In the genomic region with DNA sequence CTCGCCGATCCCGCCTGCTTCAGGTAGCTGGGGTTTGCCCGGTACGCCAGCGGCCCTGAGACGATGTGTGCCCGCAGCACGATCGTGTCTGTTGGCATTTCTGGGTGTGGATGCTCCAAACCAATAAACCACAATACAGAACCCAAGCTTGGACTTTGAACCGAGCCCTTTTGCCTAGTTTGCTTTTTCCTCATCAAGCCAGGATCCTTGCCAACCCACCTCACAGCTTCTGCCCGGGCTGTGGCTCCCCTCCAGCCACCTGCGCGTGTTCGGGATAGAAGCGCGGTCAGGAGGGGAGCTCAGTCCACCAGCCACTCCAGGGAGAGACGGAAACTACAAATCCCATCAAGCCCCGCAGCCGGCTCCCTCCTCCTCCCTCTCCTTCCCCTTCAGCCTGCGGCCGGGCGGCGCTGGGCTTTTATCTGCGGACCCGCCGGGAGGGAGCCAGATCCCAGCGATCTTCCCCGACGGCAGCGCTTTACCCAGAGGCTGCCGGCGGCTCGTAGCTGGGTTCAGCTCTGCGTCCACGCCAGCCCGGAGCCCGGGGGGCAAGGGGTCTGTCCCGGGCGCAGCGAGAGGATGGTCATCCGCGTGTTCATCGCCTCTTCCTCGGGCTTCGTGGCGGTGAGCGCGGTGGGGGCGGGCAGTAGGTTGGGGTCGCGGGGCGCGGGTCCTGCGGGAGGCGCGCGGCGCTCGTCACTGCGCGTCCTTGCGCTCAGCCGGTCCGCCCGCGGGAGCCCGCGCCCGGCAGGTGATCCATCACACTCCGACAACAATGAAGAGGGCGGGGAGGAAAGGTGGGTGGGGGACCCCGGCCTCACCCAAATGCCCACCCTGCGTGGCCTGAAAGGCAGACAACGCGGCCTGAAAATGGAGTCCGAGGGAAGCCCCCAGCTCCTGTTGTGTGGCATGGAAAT, we compare ENCODE assay signal across 1 cellular context.
TF ChIP-seq lines count a peak whose summit lies in the region.

Gene SH3BGRL2 (plus strand): TSS at position 447 of the 917 bp plus-strand sequence. CDS start 133 bp downstream, at position 580.

TF ChIP-seq in K562, 482 proteins besides CTCF, POLR2A, EP300 and RAD21 (continued from another document and continues in another):
- TF ChIP-seq, protein P1, sequence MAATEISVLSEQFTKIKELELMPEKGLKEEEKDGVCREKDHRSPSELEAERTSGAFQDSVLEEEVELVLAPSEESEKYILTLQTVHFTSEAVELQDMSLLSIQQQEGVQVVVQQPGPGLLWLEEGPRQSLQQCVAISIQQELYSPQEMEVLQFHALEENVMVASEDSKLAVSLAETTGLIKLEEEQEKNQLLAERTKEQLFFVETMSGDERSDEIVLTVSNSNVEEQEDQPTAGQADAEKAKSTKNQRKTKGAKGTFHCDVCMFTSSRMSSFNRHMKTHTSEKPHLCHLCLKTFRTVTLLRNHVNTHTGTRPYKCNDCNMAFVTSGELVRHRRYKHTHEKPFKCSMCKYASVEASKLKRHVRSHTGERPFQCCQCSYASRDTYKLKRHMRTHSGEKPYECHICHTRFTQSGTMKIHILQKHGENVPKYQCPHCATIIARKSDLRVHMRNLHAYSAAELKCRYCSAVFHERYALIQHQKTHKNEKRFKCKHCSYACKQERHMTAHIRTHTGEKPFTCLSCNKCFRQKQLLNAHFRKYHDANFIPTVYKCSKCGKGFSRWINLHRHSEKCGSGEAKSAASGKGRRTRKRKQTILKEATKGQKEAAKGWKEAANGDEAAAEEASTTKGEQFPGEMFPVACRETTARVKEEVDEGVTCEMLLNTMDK (IDR thresholded peaks at IDR 0.05; ENCODE audit: borderline replicate concordance, insufficient read depth, low read depth, low read length, poor library complexity, severe bottlenecking): no peak
- TF ChIP-seq ZNF507 (tag; conservative IDR thresholded peaks at IDR 0.05) (no peak), SETDB1 (IDR thresholded peaks at IDR 0.05; ENCODE audit: low read length) (no peak), VEZF1 (CRISPR knock-in tag; IDR thresholded peaks at IDR 0.05) (peak; percentile 81), NR2C1 (IDR thresholded peaks at IDR 0.05) (no peak), NR2C1 (tag; IDR thresholded peaks at IDR 0.05) (peak; percentile 29; the same call in 1 of the 2 replicates), GATAD2B (IDR thresholded peaks at IDR 0.05; ENCODE audit: borderline replicate concordance) (peak; percentile 29; the same call in 1 of the 2 replicates), ZNF561 (CRISPR knock-in tag; conservative IDR thresholded peaks at IDR 0.05) (no peak), ZBTB34 (CRISPR knock-in tag; IDR thresholded peaks at IDR 0.05) (no peak), SMAD4 (CRISPR knock-in tag; conservative IDR thresholded peaks at IDR 0.05) (peak; percentile 38; the same call in 1 of the 2 replicates), ZNF780A (CRISPR knock-in tag; IDR thresholded peaks at IDR 0.05) (no peak), MYNN (IDR thresholded peaks at IDR 0.05) (peak; percentile 54; the same call in 1 of the 2 replicates), MYNN (CRISPR knock-in tag; IDR thresholded peaks at IDR 0.05) (no peak), ZNF431 (CRISPR knock-in tag; IDR thresholded peaks at IDR 0.05) (no peak), ZEB2 (IDR thresholded peaks at IDR 0.05) (no peak), WHSC1 (IDR thresholded peaks at IDR 0.05; ENCODE audit: low read length) (no peak), TARDBP (IDR thresholded peaks at IDR 0.05) (no peak), ZNF197 (CRISPR knock-in tag; IDR thresholded peaks at IDR 0.05; ENCODE audit: low read depth) (no peak), ZNF134 (CRISPR knock-in tag; conservative IDR thresholded peaks at IDR 0.05) (no peak), MBD2 (IDR thresholded peaks at IDR 0.05; ENCODE audit: borderline replicate concordance, low read depth) (0 out of 2 replicates have a peak, but pooled peaks have one; percentile 43), ZNF75A (CRISPR knock-in tag; IDR thresholded peaks at IDR 0.05) (no peak), FUS (optimal IDR thresholded peaks at IDR 0.05; ENCODE audit: low read depth, low read length) (no peak), NRF1 (conservative IDR thresholded peaks at IDR 0.05 in 1 of 2, IDR thresholded peaks at IDR 0.05 in 1 of 2) (peak; percentile 57 to 69), ZNF436 (CRISPR knock-in tag; IDR thresholded peaks at IDR 0.05) (no peak), SOX6 (IDR thresholded peaks at IDR 0.05) (no peak), CBX2 (IDR thresholded peaks at IDR 0.05; ENCODE audit: insufficient read depth, low read length, poor library complexity, severe bottlenecking) (no peak), ZNF785 (CRISPR knock-in tag; IDR thresholded peaks at IDR 0.05) (no peak), SRSF9 (IDR thresholded peaks at IDR 0.05; ENCODE audit: borderline replicate concordance, low read depth, low read length) (no peak), ZNF551 (CRISPR knock-in tag; IDR thresholded peaks at IDR 0.05) (no peak), ZNF695 (CRISPR knock-in tag; IDR thresholded peaks at IDR 0.05) (no peak), ZNF280B (CRISPR knock-in tag; IDR thresholded peaks at IDR 0.05) (no peak), HDAC1 (IDR thresholded peaks at IDR 0.05) (peak in 1 of 2 experiments; percentile 71; a peak in 2 of 4 replicates), L3MBTL2 (IDR thresholded peaks at IDR 0.05) (peak; percentile 60; the same call in 1 of the 2 replicates), RBFOX2 (IDR thresholded peaks at IDR 0.05; ENCODE audit: low read depth, low read length) (peak; percentile 96), ZNF184 (CRISPR knock-in tag; IDR thresholded peaks at IDR 0.05) (no peak), PKNOX1 (IDR thresholded peaks at IDR 0.05) (peak; percentile 55), ZBTB43 (CRISPR knock-in tag; IDR thresholded peaks at IDR 0.05) (no peak), NFE2 (IDR thresholded peaks at IDR 0.05; ENCODE audit: low read depth) (no peak), BACH1 (tag; IDR thresholded peaks at IDR 0.05) (no peak), ASH1L (IDR thresholded peaks at IDR 0.05; ENCODE audit: borderline replicate concordance, low read depth, partially characterized antibody) (no peak), MEF2A (IDR thresholded peaks at IDR 0.05; ENCODE audit: control insufficient read depth, low read depth, low read length) (no peak), HMBOX1 (IDR thresholded peaks at IDR 0.05) (no peak), ZNF584 (CRISPR knock-in tag; IDR thresholded peaks at IDR 0.05; ENCODE audit: low read depth) (no peak), KLF1 (tag; IDR thresholded peaks at IDR 0.05) (no peak), HCFC1 (IDR thresholded peaks at IDR 0.05; ENCODE audit: low read depth, low read length) (peak; percentile 93)
- TF ChIP-seq, protein P2, sequence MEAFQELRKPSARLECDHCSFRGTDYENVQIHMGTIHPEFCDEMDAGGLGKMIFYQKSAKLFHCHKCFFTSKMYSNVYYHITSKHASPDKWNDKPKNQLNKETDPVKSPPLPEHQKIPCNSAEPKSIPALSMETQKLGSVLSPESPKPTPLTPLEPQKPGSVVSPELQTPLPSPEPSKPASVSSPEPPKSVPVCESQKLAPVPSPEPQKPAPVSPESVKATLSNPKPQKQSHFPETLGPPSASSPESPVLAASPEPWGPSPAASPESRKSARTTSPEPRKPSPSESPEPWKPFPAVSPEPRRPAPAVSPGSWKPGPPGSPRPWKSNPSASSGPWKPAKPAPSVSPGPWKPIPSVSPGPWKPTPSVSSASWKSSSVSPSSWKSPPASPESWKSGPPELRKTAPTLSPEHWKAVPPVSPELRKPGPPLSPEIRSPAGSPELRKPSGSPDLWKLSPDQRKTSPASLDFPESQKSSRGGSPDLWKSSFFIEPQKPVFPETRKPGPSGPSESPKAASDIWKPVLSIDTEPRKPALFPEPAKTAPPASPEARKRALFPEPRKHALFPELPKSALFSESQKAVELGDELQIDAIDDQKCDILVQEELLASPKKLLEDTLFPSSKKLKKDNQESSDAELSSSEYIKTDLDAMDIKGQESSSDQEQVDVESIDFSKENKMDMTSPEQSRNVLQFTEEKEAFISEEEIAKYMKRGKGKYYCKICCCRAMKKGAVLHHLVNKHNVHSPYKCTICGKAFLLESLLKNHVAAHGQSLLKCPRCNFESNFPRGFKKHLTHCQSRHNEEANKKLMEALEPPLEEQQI (IDR thresholded peaks at IDR 0.05): no peak
- TF ChIP-seq, protein P3, sequence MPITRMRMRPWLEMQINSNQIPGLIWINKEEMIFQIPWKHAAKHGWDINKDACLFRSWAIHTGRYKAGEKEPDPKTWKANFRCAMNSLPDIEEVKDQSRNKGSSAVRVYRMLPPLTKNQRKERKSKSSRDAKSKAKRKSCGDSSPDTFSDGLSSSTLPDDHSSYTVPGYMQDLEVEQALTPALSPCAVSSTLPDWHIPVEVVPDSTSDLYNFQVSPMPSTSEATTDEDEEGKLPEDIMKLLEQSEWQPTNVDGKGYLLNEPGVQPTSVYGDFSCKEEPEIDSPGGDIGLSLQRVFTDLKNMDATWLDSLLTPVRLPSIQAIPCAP (CRISPR knock-in tag; IDR thresholded peaks at IDR 0.05; ENCODE audit: borderline replicate concordance): no peak
- TF ChIP-seq, protein P4, sequence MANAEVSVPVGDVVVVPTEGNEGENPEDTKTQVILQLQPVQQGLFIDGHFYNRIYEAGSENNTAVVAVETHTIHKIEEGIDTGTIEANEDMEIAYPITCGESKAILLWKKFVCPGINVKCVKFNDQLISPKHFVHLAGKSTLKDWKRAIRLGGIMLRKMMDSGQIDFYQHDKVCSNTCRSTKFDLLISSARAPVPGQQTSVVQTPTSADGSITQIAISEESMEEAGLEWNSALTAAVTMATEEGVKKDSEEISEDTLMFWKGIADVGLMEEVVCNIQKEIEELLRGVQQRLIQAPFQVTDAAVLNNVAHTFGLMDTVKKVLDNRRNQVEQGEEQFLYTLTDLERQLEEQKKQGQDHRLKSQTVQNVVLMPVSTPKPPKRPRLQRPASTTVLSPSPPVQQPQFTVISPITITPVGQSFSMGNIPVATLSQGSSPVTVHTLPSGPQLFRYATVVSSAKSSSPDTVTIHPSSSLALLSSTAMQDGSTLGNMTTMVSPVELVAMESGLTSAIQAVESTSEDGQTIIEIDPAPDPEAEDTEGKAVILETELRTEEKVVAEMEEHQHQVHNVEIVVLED (CRISPR knock-in tag; IDR thresholded peaks at IDR 0.05): peak; percentile 26; the same call in 1 of the 2 replicates
